In genomic region chr10:129898701-129899563, GRCh38 we compare ENCODE assay signal across 12 cellular contexts.
"Had no signal": no experiment of that assay in that cellular context is flagged by ENCODE, and none has a peak within 500 bp of the region (broad histone marks: within the 10 kb centered on the region; RNA-seq: fewer than 3 reads in every experiment).

No MANE protein-coding gene starts in this region.

- H3K9me3 ChIP-seq: esophagus muscularis mucosa, prostate gland, upper lobe of left lung had no signal

- DNase-seq: activated CD4-positive, alpha-beta memory T cell treated with anti-CD3 and anti-CD28 coated beads, Interleukin-2, amount 10 ng/mL, durations not matched to agents 7 days and 5 days; activated CD4-positive, alpha-beta T cell treated with anti-CD3 and anti-CD28 coated beads for 1 hour; activated CD8-positive, alpha-beta memory T cell treated with anti-CD3 and anti-CD28 coated beads, Interleukin-2, amount 50 U/mL, for 48 hours; aorta; foreskin keratinocyte; naive thymus-derived CD4-positive, alpha-beta T cell; nucleus accumbens; stimulated activated naive CD4-positive, alpha-beta T cell had no signal

- H3K36me3 Mint-ChIP-seq: naive thymus-derived CD4-positive, alpha-beta T cell had no signal

- H3K36me3 ChIP-seq: prostate gland, upper lobe of left lung had no signal

- H3K4me1 Mint-ChIP-seq: activated CD4-positive, alpha-beta memory T cell treated with anti-CD3 and anti-CD28 coated beads, Interleukin-2, amount 10 ng/mL, durations not matched to agents 7 days and 5 days; naive thymus-derived CD4-positive, alpha-beta T cell had no signal

- ATAC-seq: foreskin keratinocyte; naive thymus-derived CD4-positive, alpha-beta T cell; sciatic nerve had no signal

- H3K4me3 Mint-ChIP-seq: activated CD4-positive, alpha-beta memory T cell treated with anti-CD3 and anti-CD28 coated beads, Interleukin-2, amount 10 ng/mL, durations not matched to agents 7 days and 5 days; naive thymus-derived CD4-positive, alpha-beta T cell had no signal

- H3K27me3 ChIP-seq: foreskin keratinocyte had no signal

- H3K27ac ChIP-seq: esophagus muscularis mucosa, foreskin keratinocyte, prostate gland, upper lobe of left lung had no signal

- H3K9me3 Mint-ChIP-seq: activated CD4-positive, alpha-beta memory T cell treated with anti-CD3 and anti-CD28 coated beads, Interleukin-2, amount 10 ng/mL, durations not matched to agents 7 days and 5 days had no signal

- H3K4me3 ChIP-seq: esophagus muscularis mucosa, prostate gland, upper lobe of left lung had no signal

- H3K4me1 ChIP-seq: foreskin keratinocyte, prostate gland had no signal

- H3K27ac Mint-ChIP-seq: activated CD4-positive, alpha-beta memory T cell treated with anti-CD3 and anti-CD28 coated beads, Interleukin-2, amount 10 ng/mL, durations not matched to agents 7 days and 5 days; naive thymus-derived CD4-positive, alpha-beta T cell had no signal
